ENCODE assay signal across 8 cellular contexts in the genomic region with DNA sequence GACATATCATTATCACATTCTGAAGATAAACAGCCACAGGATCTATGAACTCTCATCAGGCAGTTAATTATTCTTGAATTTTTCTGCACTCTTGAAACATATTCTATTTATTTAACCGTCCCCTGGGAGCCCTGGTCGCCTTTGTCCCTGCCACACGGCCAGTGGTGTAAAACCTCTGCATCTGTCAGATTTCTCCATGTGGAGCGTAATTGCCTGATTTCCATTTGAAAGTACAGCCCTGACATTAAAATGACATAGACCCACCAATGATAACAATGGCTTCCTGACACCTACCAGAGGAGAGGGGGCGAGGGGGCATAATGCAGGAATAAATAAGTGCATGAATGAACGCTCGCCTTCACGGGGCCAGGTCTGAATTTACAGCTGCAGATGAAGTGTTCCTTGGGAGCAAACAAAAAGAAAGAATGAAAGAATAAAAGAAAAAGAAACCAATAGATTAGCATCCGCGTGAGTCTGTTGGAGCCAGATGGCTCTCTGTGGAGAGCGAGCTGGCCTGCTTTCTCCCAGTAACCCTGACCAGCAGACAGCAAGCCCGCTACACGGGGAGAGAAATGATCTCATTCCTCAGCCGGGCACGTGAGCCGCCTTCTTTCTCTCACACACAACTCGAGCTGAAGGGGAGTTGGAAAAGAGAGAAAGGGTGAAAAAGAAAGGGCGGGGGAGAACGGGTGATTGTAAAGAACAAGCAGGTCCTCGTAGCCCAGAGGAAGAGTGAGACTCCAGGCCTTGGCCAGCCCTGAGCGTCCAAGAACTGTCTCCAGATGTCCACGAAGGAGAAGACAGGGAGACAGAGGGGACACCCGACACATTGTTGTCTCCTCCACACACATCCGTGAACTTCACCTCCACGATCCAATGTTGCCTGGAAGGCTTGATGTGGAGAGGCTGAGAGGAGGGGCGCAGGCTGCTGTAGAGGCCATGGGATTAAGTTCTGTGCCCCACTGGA.
DNase-seq lines count a peak whose midpoint lies in the region; ATAC-seq and TF ChIP-seq lines count a peak whose summit lies in the region.
"Had no signal": no experiment of that assay in that cellular context is flagged by ENCODE, and none has a peak within 500 bp of the region (broad histone marks: within the 10 kb centered on the region; RNA-seq: fewer than 3 reads in every experiment).

No MANE protein-coding gene starts in this region.

- H3K18ac ChIP-seq in IMR-90 (ENCODE audit: low read depth, low read length): no peak overlapping the region; the same call in 1 of the 2 replicates

- no TSS peak for BruUV-seq in IMR-90 (replicated peaks; lab: Mats Ljungman, UMichigan)

- H3K23ac ChIP-seq in IMR-90 (ENCODE audit: low read depth, low read length): no peak overlapping the region

- H3K14ac ChIP-seq in IMR-90 (replicated peaks; ENCODE audit: low read depth, low read length): no peak overlapping the region

- H3K4me2 ChIP-seq in IMR-90 (ENCODE audit: low read depth, low read length): peak overlapping the region; percentile 38; the same call in 1 of the 2 replicates

- no peak for TF ChIP-seq RAD21 in IMR-90 (IDR thresholded peaks at IDR 0.05; ENCODE audit: low read length)

- intact Hi-C loops in IMR-90 (cut with micrococcal nuclease): no loop called here
- intact Hi-C loops in adrenal gland (cut with DNase I): no loop called here

- no peaks in the 10 kb centered on the region for H3K79me1 ChIP-seq in IMR-90 (ENCODE audit: low read depth in 1 of 2, low read length in 2 of 2)

- no peaks in the 10 kb centered on the region for H3K36me3 ChIP-seq in IMR-90 (ENCODE audit: control insufficient read depth, insufficient read depth, low read length)
- no peaks in the 10 kb centered on the region for H3K36me3 ChIP-seq in adrenal gland (replicated peaks in 1 of 2)
- H3K36me3 ChIP-seq in iPS-20b (ENCODE audit: insufficient read depth, low read depth, low read length): no peaks in the 10 kb centered on the region

- H2AFZ ChIP-seq in IMR-90 (replicated peaks; ENCODE audit: low read length, poor library complexity): peak overlapping the region; percentile 66

- in situ Hi-C loops in IMR-90 (cut with MboI; ENCODE audit: low sequenced_read_pairs): no loop called here

- H4K20me1 ChIP-seq in IMR-90 (ENCODE audit: insufficient read depth, low read length): no peaks in the 10 kb centered on the region

- no peak for TF ChIP-seq CTCF in IMR-90 (conservative IDR thresholded peaks at IDR 0.05; ENCODE audit: low read depth, low read length)
- no peak for TF ChIP-seq CTCF in adrenal gland (IDR thresholded peaks at IDR 0.05)

- H3K9me1 ChIP-seq in IMR-90 (ENCODE audit: insufficient read depth, low read length): no peaks in the 10 kb centered on the region

- peak; percentile 69 for DNase-seq in IMR-90
- DNase-seq in adrenal gland: peak in 6 of 7 donors; percentile 39 to 75 (median 50)
- DNase-seq in superior temporal gyrus (ENCODE audit: extremely low spot score): peak; percentile 64
- DNase-seq in HUDEP-2 (lab: John Stamatoyannopoulos, UW; ENCODE audit: unreplicated experiment in 76 of 76): no peak
- DNase-seq in activated gamma-delta T cell (lab: John Stamatoyannopoulos, UW): no peak
- DNase-seq: activated naive CD8-positive, alpha-beta T cell treated with anti-CD3 and anti-CD28 coated beads, Interleukin-2, amount 50 U/mL, for 24 hours had no signal

- ATAC-seq in IMR-90 (ENCODE audit: low read depth) (peak; percentile 96), HG03378 (IDR thresholded peaks at IDR 0.05; ENCODE audit: unreplicated experiment) (no peak)

- H2BK20ac ChIP-seq in IMR-90 (ENCODE audit: low read depth, low read length): no peak overlapping the region

- dilution Hi-C loops in IMR-90 (cut with HindIII; ENCODE audit: low sequenced_read_pairs, unreplicated experiment): no loop called here

- H4K8ac ChIP-seq in IMR-90 (ENCODE audit: low read depth in 2 of 2, low read length in 2 of 2): no peak overlapping the region

- no peak overlapping the region; the same call in 1 of the 2 replicates for H3K9ac ChIP-seq in IMR-90 (ENCODE audit: low read depth, low read length)
- peak overlapping the region; percentile 40; the same call in 1 of the 2 replicates for H3K9ac ChIP-seq in iPS-20b (ENCODE audit: low read depth, low read length)

- H2AK5ac ChIP-seq in IMR-90 (ENCODE audit: low read depth, low read length): no peak overlapping the region

- H4K5ac ChIP-seq in IMR-90 (ENCODE audit: low read depth, low read length): no peak overlapping the region; the same call in 1 of the 2 replicates

- POLR2A ChIA-PET in IMR-90 (lab: Charles Lee; ENCODE audit: unreplicated experiment): no interaction called here

- peaks cover 10% of the 10 kb centered on the region for H3K27me3 ChIP-seq in IMR-90 (ENCODE audit: control insufficient read depth, insufficient read depth, low read length)
- no peaks in the 10 kb centered on the region for H3K27me3 ChIP-seq in adrenal gland
- peaks cover 22% of the 10 kb centered on the region for H3K27me3 ChIP-seq in iPS-20b (ENCODE audit: insufficient read depth, low read length)

- H3K9me3 ChIP-seq in IMR-90 (ENCODE audit: control insufficient read depth, insufficient read depth, low read length) (no peaks in the 10 kb centered on the region), adrenal gland (replicated peaks in 1 of 3) (no peaks in the 10 kb centered on the region), iPS-20b (ENCODE audit: insufficient read depth, low read depth, low read length) (no peaks in the 10 kb centered on the region)

- CTCF ChIA-PET in IMR-90 (lab: Yijun Ruan, JAX): no interaction called here

- no peak overlapping the region for H2BK120ac ChIP-seq in IMR-90 (ENCODE audit: low read depth, low read length)

- WGBS in IMR-90 (ENCODE audit: extremely low coverage in 2 of 2, insufficient read length in 1 of 2), 2 experiments: 20% methylated on average over 1 of the region's 26 CpGs; no CpG with 5 or more reads in 1 of the 2 experiments
- whole genome bisulfite sequencing in adrenal gland, 4 donors: 56 to 64% (median 61%) methylated on average over 26 of the region's 26 CpGs

- H3K4me3 ChIP-seq in IMR-90 (ENCODE audit: insufficient read depth, low read depth, low read length): no peak overlapping the region
- H3K4me3 ChIP-seq in adrenal gland: no peak overlapping the region
- H3K4me3 ChIP-seq in iPS-20b (ENCODE audit: low read length): peak overlapping the region; percentile 47; the same call in 1 of the 2 replicates

- no peak overlapping the region for H2BK15ac ChIP-seq in IMR-90 (ENCODE audit: low read depth, low read length)

- no peak overlapping the region for H3K56ac ChIP-seq in IMR-90 (ENCODE audit: extremely low read depth, insufficient read depth, low read length)

- TF ChIP-seq POLR2A in IMR-90 (IDR thresholded peaks at IDR 0.05; ENCODE audit: low read depth, low read length) (no peak), adrenal gland (IDR thresholded peaks at IDR 0.05) (no peak)

- no peak overlapping the region for H4K91ac ChIP-seq in IMR-90 (ENCODE audit: insufficient read depth, low read depth, low read length)

- H3K4me1 ChIP-seq in IMR-90 (ENCODE audit: control insufficient read depth, insufficient read depth, low read length): peaks cover 4% of the 10 kb centered on the region; the same call in 1 of the 2 replicates
- H3K4me1 ChIP-seq in adrenal gland (replicated peaks in 1 of 2): peaks cover 0 to 4% of the 10 kb centered on the region in 2 donors
- H3K4me1 ChIP-seq in iPS-20b (ENCODE audit: insufficient read depth, low read length): peaks cover 21% of the 10 kb centered on the region

- H2AK9ac ChIP-seq in IMR-90 (replicated peaks; ENCODE audit: low read depth, low read length, poor library complexity): peak overlapping the region; percentile 15

- H3K4ac ChIP-seq in IMR-90 (ENCODE audit: low read depth, low read length): no peak overlapping the region

- H3K27ac ChIP-seq in IMR-90 (ENCODE audit: insufficient read depth, low read length): no peak overlapping the region
- peak overlapping the region in 1 of 5 donors; percentile 4 for H3K27ac ChIP-seq in adrenal gland
- H3K27ac ChIP-seq in iPS-20b (ENCODE audit: low read length): no peak overlapping the region

- no peak overlapping the region for H2BK5ac ChIP-seq in IMR-90 (ENCODE audit: low read depth, low read length, poor library complexity, severe bottlenecking)

TF ChIP-seq in IMR-90, 13 proteins besides CTCF, POLR2A, EP300 and RAD21:
- TF ChIP-seq MXI1 (IDR thresholded peaks at IDR 0.05; ENCODE audit: borderline replicate concordance, low read depth, low read length): no peak
- TF ChIP-seq BHLHE40 (IDR thresholded peaks at IDR 0.05; ENCODE audit: low read depth, low read length): peak; percentile 94
- no peak for TF ChIP-seq MAFK (IDR thresholded peaks at IDR 0.05; ENCODE audit: low read depth, low read length)
- TF ChIP-seq, protein P1, sequence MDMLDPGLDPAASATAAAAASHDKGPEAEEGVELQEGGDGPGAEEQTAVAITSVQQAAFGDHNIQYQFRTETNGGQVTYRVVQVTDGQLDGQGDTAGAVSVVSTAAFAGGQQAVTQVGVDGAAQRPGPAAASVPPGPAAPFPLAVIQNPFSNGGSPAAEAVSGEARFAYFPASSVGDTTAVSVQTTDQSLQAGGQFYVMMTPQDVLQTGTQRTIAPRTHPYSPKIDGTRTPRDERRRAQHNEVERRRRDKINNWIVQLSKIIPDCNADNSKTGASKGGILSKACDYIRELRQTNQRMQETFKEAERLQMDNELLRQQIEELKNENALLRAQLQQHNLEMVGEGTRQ (IDR thresholded peaks at IDR 0.05; ENCODE audit: low read depth, low read length): peak; percentile 79

Comparison
In these comparisons a context has a peak if more than half of its experiments do, and no peak if none do; other contexts are left out.
1. DNase-seq: peak in IMR-90 (single experiment), adrenal gland (6 of 7) and superior temporal gyrus (single experiment); none in HUDEP-2 (0 of 76) and activated gamma-delta T cell (single experiment).